In genomic region chr14:40113671-40114070, GRCh38 we compare ENCODE assay signal across 24 cellular contexts.
"Had no signal": no experiment of that assay in that cellular context is flagged by ENCODE, and none has a peak within 500 bp of the region (broad histone marks: within the 10 kb centered on the region; RNA-seq: fewer than 3 reads in every experiment).

No MANE protein-coding gene starts in this region.

- H3K27me3 ChIP-seq: MG63 had no signal

- ATAC-seq: Panc1, PC-3, T-cell had no signal

- H3K9me3 ChIP-seq: MG63, SK-N-SH had no signal

- DNase-seq: IMR-90, Karpas-422, KG1, MG63, NCI-H1092, NCI-H1105 treated with DMSO at 0.1 percent for 48 hours, NCI-H1417 treated with DMSO at 0.1 percent for 48 hours, NCI-H187, NCI-H2029, NCI-H2081 treated with DMSO at 0.1 percent for 48 hours, NCI-H2171, NCI-H226, NCI-H446, NCI-H510A, NCI-H524 treated with DMSO at 0.1 percent for 48 hours, NCI-H69, NCI-H774, PC-3, SHP77, SK-N-SH, SW 1271, T-cell had no signal

- H3K27ac ChIP-seq: RWPE1 had no signal

- H3K36me3 ChIP-seq: MG63 had no signal

- H3K4me3 ChIP-seq: MG63 had no signal
